In the genomic region with DNA sequence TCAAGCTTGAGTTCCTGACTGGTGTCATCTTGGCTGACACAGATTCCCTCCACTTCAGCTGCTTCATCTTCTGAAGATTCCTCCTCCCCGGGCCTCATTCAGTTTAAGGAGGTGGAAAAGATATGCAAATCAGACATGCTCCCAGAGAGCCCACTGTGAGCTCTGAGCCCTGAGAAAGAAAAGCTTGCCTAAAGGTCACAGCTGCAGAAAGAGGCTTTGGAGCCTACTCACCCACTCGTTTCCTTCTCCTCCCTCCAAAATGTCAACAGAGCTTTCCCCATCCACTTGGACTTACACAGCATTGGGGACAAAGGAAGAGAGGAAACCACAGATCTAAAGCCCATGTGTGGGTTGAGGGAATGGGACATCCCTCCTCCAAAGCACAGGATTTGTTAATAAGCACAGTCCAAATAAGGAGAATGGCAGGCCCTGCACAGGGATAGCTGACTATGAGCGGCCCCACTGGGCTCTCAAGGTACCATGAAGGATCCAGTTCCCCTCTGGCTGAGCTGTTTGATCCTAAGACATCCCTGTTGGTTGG, we compare ENCODE assay signal across 1 cellular context.
TF ChIP-seq lines count a peak whose summit lies in the region.

No MANE protein-coding gene starts in this region.

TF ChIP-seq in GM23338, 12 proteins besides CTCF, POLR2A, EP300 and RAD21:
- no peak for TF ChIP-seq ZNF331 (CRISPR knock-in tag; IDR thresholded peaks at IDR 0.05; ENCODE audit: low read depth)
- TF ChIP-seq, protein P1, sequence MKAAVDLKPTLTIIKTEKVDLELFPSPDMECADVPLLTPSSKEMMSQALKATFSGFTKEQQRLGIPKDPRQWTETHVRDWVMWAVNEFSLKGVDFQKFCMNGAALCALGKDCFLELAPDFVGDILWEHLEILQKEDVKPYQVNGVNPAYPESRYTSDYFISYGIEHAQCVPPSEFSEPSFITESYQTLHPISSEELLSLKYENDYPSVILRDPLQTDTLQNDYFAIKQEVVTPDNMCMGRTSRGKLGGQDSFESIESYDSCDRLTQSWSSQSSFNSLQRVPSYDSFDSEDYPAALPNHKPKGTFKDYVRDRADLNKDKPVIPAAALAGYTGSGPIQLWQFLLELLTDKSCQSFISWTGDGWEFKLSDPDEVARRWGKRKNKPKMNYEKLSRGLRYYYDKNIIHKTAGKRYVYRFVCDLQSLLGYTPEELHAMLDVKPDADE (IDR thresholded peaks at IDR 0.05): no peak
- no peak for TF ChIP-seq CREB1 (CRISPR knock-in tag; IDR thresholded peaks at IDR 0.05; ENCODE audit: low read depth)
- no peak for TF ChIP-seq ZNF462 (CRISPR knock-in tag; IDR thresholded peaks at IDR 0.05)
- TF ChIP-seq EZH2phosphoT487 (IDR thresholded peaks at IDR 0.05; ENCODE audit: unreplicated experiment): no peak
- no peak for TF ChIP-seq STAT1 (IDR thresholded peaks at IDR 0.05; ENCODE audit: unreplicated experiment)
- TF ChIP-seq REST (IDR thresholded peaks at IDR 0.05; ENCODE audit: unreplicated experiment): no peak
- no peak for TF ChIP-seq EZH2 (IDR thresholded peaks at IDR 0.05; ENCODE audit: low read depth, unreplicated experiment)
- no peak for TF ChIP-seq ZNF114 (CRISPR knock-in tag; IDR thresholded peaks at IDR 0.05)
- TF ChIP-seq POLR2AphosphoS5 (IDR thresholded peaks at IDR 0.05; ENCODE audit: low read depth): no peak
- no peak for TF ChIP-seq NANOG (IDR thresholded peaks at IDR 0.05; ENCODE audit: borderline replicate concordance)
- TF ChIP-seq JUNB (IDR thresholded peaks at IDR 0.05; ENCODE audit: unreplicated experiment): no peak
